19 cellular contexts compared by ENCODE assay signal in genomic region chr18:30556112-30556511, GRCh38.
DNase-seq lines count a peak whose midpoint lies in the region; ATAC-seq lines count a peak whose summit lies in the region.
"Had no signal": no experiment of that assay in that cellular context is flagged by ENCODE, and none has a peak within 500 bp of the region (broad histone marks: within the 10 kb centered on the region; RNA-seq: fewer than 3 reads in every experiment).

No MANE protein-coding gene starts in this region.

- no peaks in the 10 kb centered on the region for H3K36me3 ChIP-seq in SJCRH30
- H3K36me3 ChIP-seq: BLaER1 had no signal

- H3K27me3 ChIP-seq in SJCRH30: no peaks in the 10 kb centered on the region
- H3K27me3 ChIP-seq: BLaER1 had no signal

- peak; percentile 80 for ATAC-seq in left colon
- ATAC-seq: CD8-positive, alpha-beta T cell; GM12878; GM23338; HCT116 had no signal

- no peak overlapping the region for H3K4me3 ChIP-seq in SJCRH30
- H3K4me3 ChIP-seq: BLaER1, GM12878, GM23338 had no signal

- intact Hi-C loops in left colon (cut with DNase I, micrococcal nuclease): no loop called here

- H3K27ac ChIP-seq in SJCRH30: no peak overlapping the region
- H3K27ac ChIP-seq: BLaER1, C4-2B had no signal

- peak in 50 of 76 experiments; percentile 0 to 61 (median 18) for DNase-seq in HUDEP-2 (lab: John Stamatoyannopoulos, UW; ENCODE audit: unreplicated experiment in 76 of 76)
- peak; percentile 1 to 2 for DNase-seq in SJCRH30
- DNase-seq in left colon: peak; percentile 49 to 86
- DNase-seq in nucleus accumbens (lab: John Stamatoyannopoulos, UW): no peak
- DNase-seq in GM19240 (ENCODE audit: insufficient read length, low spot score): no peak
- DNase-seq in activated CD4-positive, alpha-beta T cell treated with anti-CD3 and anti-CD28 coated beads, Interleukin-2, amount 50 U/mL, for 1 hour: no peak
- DNase-seq: Caco-2; CD4-positive, CD25-positive, alpha-beta regulatory T cell; CD8-positive, alpha-beta T cell; DMS153; DND-41; EL; GDM1; H9 had no signal

- H3K4me1 ChIP-seq in SJCRH30: no peaks in the 10 kb centered on the region
- H3K4me1 ChIP-seq: BLaER1, Caco-2 had no signal

- H3K9me3 ChIP-seq in SJCRH30 (replicated peaks): no peaks in the 10 kb centered on the region
- H3K9me3 ChIP-seq: BLaER1, Caco-2 had no signal

Comparison
In these comparisons a context has a peak if more than half of its experiments do, and no peak if none do; other contexts are left out.
1. DNase-seq: peak in HUDEP-2 (50 of 76), SJCRH30 (2 of 2) and left colon (2 of 2); none in nucleus accumbens (0 of 56), GM19240 (single experiment) and activated CD4-positive, alpha-beta T cell treated with anti-CD3 and anti-CD28 coated beads, Interleukin-2, amount 50 U/mL, for 1 hour (single experiment).